Comparison of ENCODE assay signal across 16 cellular contexts in the genomic region with DNA sequence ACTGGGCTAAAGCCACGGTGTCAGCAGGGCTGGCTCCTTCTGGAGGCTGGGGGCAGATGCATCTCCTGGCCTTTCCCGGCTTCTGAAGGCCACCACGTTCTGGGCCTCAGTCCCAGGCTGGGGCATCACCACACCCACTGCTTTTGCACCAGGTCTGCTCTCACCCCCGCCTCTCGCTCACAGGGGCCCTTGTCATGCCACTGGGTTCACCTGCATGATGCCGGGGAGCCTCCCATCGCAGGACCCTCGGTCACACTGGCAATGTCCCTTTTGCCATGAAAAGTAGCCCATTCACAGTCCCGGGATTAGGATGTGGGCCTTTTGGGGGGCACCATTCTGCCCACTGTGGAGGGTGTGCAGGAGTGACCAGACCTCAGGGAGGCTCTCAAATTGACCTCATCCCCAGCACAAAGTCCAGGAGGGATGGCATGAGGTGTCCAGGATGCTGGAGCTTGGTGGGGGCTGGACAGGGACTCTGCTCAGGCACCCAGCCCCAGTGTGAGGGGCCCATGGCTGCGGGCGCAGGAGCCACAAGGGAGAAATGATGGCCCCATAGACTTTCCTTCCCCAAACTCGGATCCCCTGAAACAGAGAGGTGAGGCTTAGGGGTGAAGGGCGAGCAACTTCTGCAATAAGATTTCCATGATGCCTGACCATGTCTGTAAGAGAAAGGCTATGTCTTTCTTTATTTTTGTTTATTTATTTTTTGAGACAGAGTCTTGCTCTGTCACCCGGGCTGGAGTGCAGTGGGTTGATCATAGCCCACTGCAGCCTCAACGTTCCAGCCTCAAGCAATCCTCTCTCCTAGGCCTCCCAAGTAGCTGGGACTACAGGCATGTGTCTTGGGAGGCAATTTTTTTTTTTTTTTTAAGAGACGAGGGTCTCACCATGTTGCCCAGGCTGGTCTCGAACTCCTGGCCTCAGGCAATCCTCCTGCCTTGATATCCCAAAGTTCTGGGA.
DNase-seq lines count a peak whose midpoint lies in the region; ATAC-seq and TF ChIP-seq lines count a peak whose summit lies in the region.
"Had no signal": no experiment of that assay in that cellular context is flagged by ENCODE, and none has a peak within 500 bp of the region (broad histone marks: within the 10 kb centered on the region; RNA-seq: fewer than 3 reads in every experiment).

No MANE protein-coding gene starts in this region.

- no peak overlapping the region for H2AFZ ChIP-seq in hepatocyte

- H3K79me2 ChIP-seq in hepatocyte, result no peaks in the 10 kb centered on the region

- no peaks in the 10 kb centered on the region for H3K9me2 ChIP-seq in hepatocyte (replicated peaks; ENCODE audit: insufficient read depth)

- no peak overlapping the region for H3K27ac ChIP-seq in right atrium auricular region
- H3K27ac ChIP-seq in hepatocyte, result no peak overlapping the region
- H3K27ac ChIP-seq in upper lobe of right lung, result no peak overlapping the region
- H3K27ac ChIP-seq: uterus had no signal

- WGBS in hepatocyte (ENCODE audit: low lambda C conversion rate, missing lambda C conversion rate), result 67% methylated on average over 17 of the region's 17 CpGs

- intact Hi-C loops in cardiac septum (cut with DNase I) (no loop called here), upper lobe of right lung (cut with DNase I) (no loop called here)

- TF ChIP-seq CTCF in right atrium auricular region (IDR thresholded peaks at IDR 0.05) (no peak), GM20000 (IDR thresholded peaks at IDR 0.05; ENCODE audit: extremely low read depth, missing control alignments) (no peak), hepatocyte (IDR thresholded peaks at IDR 0.05; ENCODE audit: poor library complexity) (no peak), upper lobe of right lung (IDR thresholded peaks at IDR 0.05) (no peak)

- H3K4me1 ChIP-seq in right atrium auricular region, result no peaks in the 10 kb centered on the region
- H3K4me1 ChIP-seq in hepatocyte (ENCODE audit: insufficient read depth), result no peaks in the 10 kb centered on the region
- H3K4me1 ChIP-seq in upper lobe of right lung, result no peaks in the 10 kb centered on the region
- H3K4me1 ChIP-seq: uterus had no signal

- H3K9me3 ChIP-seq in right atrium auricular region (no peaks in the 10 kb centered on the region), hepatocyte (ENCODE audit: low read depth) (peaks cover 48% of the 10 kb centered on the region), upper lobe of right lung (no peaks in the 10 kb centered on the region)
- H3K9me3 ChIP-seq: uterus had no signal

- H3K36me3 ChIP-seq in right atrium auricular region (no peaks in the 10 kb centered on the region), hepatocyte (replicated peaks; ENCODE audit: insufficient read depth, low read depth) (no peaks in the 10 kb centered on the region), upper lobe of right lung (no peaks in the 10 kb centered on the region)
- H3K36me3 ChIP-seq: uterus had no signal

- no peak overlapping the region for H3K4me2 ChIP-seq in hepatocyte

- no peaks in the 10 kb centered on the region for H4K20me1 ChIP-seq in hepatocyte (ENCODE audit: insufficient read depth, poor library complexity, severe bottlenecking)

- DNase-seq in cardiac septum (ENCODE audit: low spot score) (peak; percentile 76), right atrium auricular region (ENCODE audit: low spot score) (no peak), GM20000 (ENCODE audit: low spot score) (peak; percentile 46), hepatocyte (ENCODE audit: low spot score) (peak; percentile 22), upper lobe of right lung (peak; percentile 72), NCI-H2227 treated with DMSO at 0.1 percent for 48 hours (lab: John Stamatoyannopoulos, UW) (no peak), OCI-M2 (lab: John Stamatoyannopoulos, UW; ENCODE audit: unreplicated experiment) (no peak)
- DNase-seq: activated B cell treated with CpG ODN at 0.5 μM for 24 hours; activated naive CD8-positive, alpha-beta T cell treated with anti-CD3 and anti-CD28 coated beads, Interleukin-2, amount 10 ng/mL, durations not matched to agents 7 days and 5 days; MV-4-11; NCI-H187 treated with DMSO at 0.1 percent for 48 hours; NCI-H510A; retina had no signal

- ATAC-seq in upper lobe of right lung, result no peak
- ATAC-seq in HG03108 (IDR thresholded peaks at IDR 0.05; ENCODE audit: unreplicated experiment), result no peak
- ATAC-seq: esophagus mucosa had no signal

- H3K27me3 ChIP-seq in right atrium auricular region (no peaks in the 10 kb centered on the region), hepatocyte (no peaks in the 10 kb centered on the region), upper lobe of right lung (peaks cover 15% of the 10 kb centered on the region)
- H3K27me3 ChIP-seq: uterus had no signal

- H3K4me3 ChIP-seq in right atrium auricular region, result no peak overlapping the region
- H3K4me3 ChIP-seq in hepatocyte, result no peak overlapping the region
- H3K4me3 ChIP-seq in upper lobe of right lung, result no peak overlapping the region
- H3K4me3 ChIP-seq: uterus had no signal

Comparison
In these comparisons a context has a peak if more than half of its experiments do, and no peak if none do; other contexts are left out.
1. DNase-seq: peak in cardiac septum (single experiment), GM20000 (single experiment), hepatocyte (single experiment) and upper lobe of right lung (single experiment); none in right atrium auricular region (single experiment), NCI-H2227 treated with DMSO at 0.1 percent for 48 hours (single experiment) and OCI-M2 (single experiment).